Comparison of ENCODE assay signal across 8 cellular contexts in the genomic region with DNA sequence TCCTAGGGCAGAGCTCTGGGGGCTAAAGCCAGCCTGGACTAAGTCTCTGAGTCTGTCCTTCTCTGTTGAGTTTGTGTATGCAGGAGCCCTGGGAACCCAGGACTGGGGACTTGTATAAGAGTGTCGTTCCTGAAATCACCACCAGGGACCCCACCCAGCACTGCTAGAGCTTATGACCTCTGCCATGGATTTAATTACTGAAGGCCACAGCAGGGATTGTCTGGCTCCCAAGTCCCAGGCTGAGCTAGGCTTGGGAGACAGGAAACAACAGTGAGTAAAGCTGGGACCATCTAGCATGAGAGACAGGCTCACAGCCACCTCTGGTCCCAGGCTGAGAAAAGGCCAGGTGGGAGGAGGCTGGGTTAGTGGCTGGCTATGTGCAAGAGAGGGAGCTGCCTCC. TPM values are rescaled to one million over a fixed set of nuclear protein-coding genes. Genes with fewer than 3 reads are reported as not detected.
DNase-seq lines count a peak whose midpoint lies in the region; ATAC-seq and TF ChIP-seq lines count a peak whose summit lies in the region.

No MANE protein-coding gene starts in this region.

- WGBS in lung, 2 donors = 10 to 12% methylated on average over 1 of the region's 1 CpG

- no peak overlapping the region for H3K4me3 ChIP-seq in LNCaP clone FGC (ENCODE audit: low read depth, low read length)
- H3K4me3 ChIP-seq in lung = no peak overlapping the region

- TF ChIP-seq CTCF in LNCaP clone FGC (IDR thresholded peaks at IDR 0.05; ENCODE audit: control insufficient read depth, extremely low read depth, insufficient read depth) (peak; percentile 34; the same call in 1 of the 2 replicates), lung (IDR thresholded peaks at IDR 0.05; ENCODE audit: control extremely low read depth, extremely low read depth) (peak; percentile 1)

- no peaks in the 10 kb centered on the region for H3K27me3 ChIP-seq in lung (ENCODE audit: control insufficient read depth, insufficient read depth)

- H3K9me3 ChIP-seq in lung (ENCODE audit: control insufficient read depth in 2 of 2, insufficient read depth in 1 of 2, low read length in 1 of 2) = no peaks in the 10 kb centered on the region

- no peaks in the 10 kb centered on the region for H3K36me3 ChIP-seq in lung (ENCODE audit: control insufficient read depth in 2 of 2, insufficient read depth in 2 of 2, low read length in 2 of 2)

- peak; percentile 43 to 47 for ATAC-seq in activated CD4-positive, CD25-positive, alpha-beta regulatory T cell treated with anti-CD3 and anti-CD28 coated beads, Interleukin-2, amount 50 U/mL, for 24 hours
- no peak for ATAC-seq in lung (ENCODE audit: insufficient read depth, low FRiP score)

- no peak for DNase-seq in activated CD4-positive, CD25-positive, alpha-beta regulatory T cell treated with anti-CD3 and anti-CD28 coated beads, Interleukin-2, amount 50 U/mL, for 72 hours
- DNase-seq in LNCaP clone FGC (ENCODE audit: low read depth) = peak; percentile 59
- peak; percentile 57 for DNase-seq in UCSD-AML1 (lab: John Stamatoyannopoulos, UW; ENCODE audit: unreplicated experiment)
- DNase-seq in dermis microvascular lymphatic vessel endothelial cell (ENCODE audit: low read depth in 2 of 2) = peak; percentile 66 to 90
- peak; percentile 54 for DNase-seq in lung (ENCODE audit: low spot score)
- DNase-seq in stimulated activated naive CD4-positive, alpha-beta T cell treated with Interleukin-2 at 50 U/mL for 16 hours (lab: John Stamatoyannopoulos, UW) = peak; percentile 16
- no peak for DNase-seq in NCI-H2107 treated with DMSO at 0.1 percent for 48 hours (lab: John Stamatoyannopoulos, UW; ENCODE audit: unreplicated experiment)

- peak overlapping the region in 1 of 2 donors; percentile 82 for H3K27ac ChIP-seq in lung (ENCODE audit: low read depth in 1 of 2, low read length in 1 of 2)

- peaks cover 0 to 19% of the 10 kb centered on the region in 2 donors for H3K4me1 ChIP-seq in lung (ENCODE audit: control insufficient read depth in 2 of 2, insufficient read depth in 2 of 2, low read length in 2 of 2)

RNA-seq across cellular contexts. Expression of gene TSPAN15, which starts 1.4 kb away (rescaled TPM):
- total RNA-seq in dermis microvascular lymphatic vessel endothelial cell = 65.1 and 150 TPM in 2 replicates
- 10 to 100 TPM; 44.3 to 63.0 TPM for total RNA-seq in lung
- 10 to 100 TPM; 47.0 to 68.4 TPM for polyA plus RNA-seq in lung

RNA-seq across cellular contexts. Expression of gene TACR2, which starts 33.1 kb away (rescaled TPM):
- under 0.01 and 0.63 TPM in 2 replicates for total RNA-seq in dermis microvascular lymphatic vessel endothelial cell
- total RNA-seq in lung = under 1 TPM; 0.28 to 0.83 TPM
- polyA plus RNA-seq in lung = under 1 TPM; 0.42 to 0.57 TPM

Comparison
In these comparisons a context has a peak if more than half of its experiments do, and no peak if none do; other contexts are left out.
1. DNase-seq: peak in LNCaP clone FGC (single experiment), UCSD-AML1 (single experiment), dermis microvascular lymphatic vessel endothelial cell (2 of 2), lung (single experiment) and stimulated activated naive CD4-positive, alpha-beta T cell treated with Interleukin-2 at 50 U/mL for 16 hours (single experiment); none in activated CD4-positive, CD25-positive, alpha-beta regulatory T cell treated with anti-CD3 and anti-CD28 coated beads, Interleukin-2, amount 50 U/mL, for 72 hours (single experiment) and NCI-H2107 treated with DMSO at 0.1 percent for 48 hours (single experiment).